Comparison of ENCODE assay signal across 11 cellular contexts in the genomic region with DNA sequence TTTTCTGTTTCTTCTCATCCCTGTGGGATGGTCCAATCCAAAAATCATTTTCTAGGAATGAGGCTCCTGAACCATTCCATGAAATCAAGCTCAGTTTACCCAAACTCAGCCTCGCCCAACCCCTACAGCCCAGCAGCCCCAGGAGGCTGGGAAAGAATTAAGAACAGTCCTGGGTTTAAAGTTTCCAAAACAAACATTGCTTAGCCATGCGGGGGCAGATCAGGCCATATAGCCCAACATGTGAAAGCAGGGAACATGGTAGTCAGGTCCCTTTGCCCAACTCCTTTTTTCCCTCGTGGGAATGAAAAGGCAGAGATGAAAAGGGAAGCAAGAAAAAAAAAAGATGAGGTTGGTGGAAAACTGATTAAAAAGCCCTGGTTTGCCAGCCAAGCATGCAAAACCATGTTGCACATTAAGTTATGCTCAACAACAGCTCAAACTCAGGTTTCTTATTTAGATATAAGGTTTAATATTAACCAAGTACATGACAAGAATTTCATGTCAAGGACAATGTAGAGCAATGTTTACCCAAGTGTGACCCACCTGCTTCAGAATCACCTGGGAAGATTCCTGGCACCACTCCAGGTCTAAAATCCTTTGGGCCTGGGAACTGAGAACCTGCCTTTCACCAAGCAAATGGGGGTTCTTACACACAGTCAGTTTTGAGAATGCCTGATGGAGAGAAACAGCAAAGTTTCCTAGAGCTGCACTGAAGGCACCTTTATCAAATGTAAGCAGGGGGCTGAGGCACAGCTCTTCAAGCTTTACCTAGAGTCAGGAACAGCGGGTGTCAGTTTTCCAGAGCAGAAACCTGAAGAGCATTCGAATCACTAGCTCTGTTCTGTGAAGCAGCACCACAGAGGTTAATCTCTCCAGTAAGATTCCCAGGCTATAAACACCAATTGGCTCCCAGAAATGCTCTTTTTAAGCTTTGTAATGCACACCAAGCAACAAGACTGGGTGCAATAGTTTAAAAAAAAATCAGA. TPM values are rescaled to one million over a fixed set of nuclear protein-coding genes. Genes with fewer than 3 reads are reported as not detected.
DNase-seq lines count a peak whose midpoint lies in the region; ATAC-seq, FAIRE-seq and TF ChIP-seq lines count a peak whose summit lies in the region.
"Had no signal": no experiment of that assay in that cellular context is flagged by ENCODE, and none has a peak within 500 bp of the region (broad histone marks: within the 10 kb centered on the region; RNA-seq: fewer than 3 reads in every experiment).

No MANE protein-coding gene starts in this region.

- DNase-seq in osteocyte (ENCODE audit: extremely low spot score, unreplicated experiment) (no peak), HTR-8/SVneo (ENCODE audit: insufficient read length, low spot score) (no peak), GM10266 (ENCODE audit: extremely low spot score) (no peak), nucleus accumbens (lab: John Stamatoyannopoulos, UW) (no peak)
- DNase-seq: Caco-2, colonic mucosa, glutamatergic neuron had no signal

- peaks cover 18 to 19% of the 10 kb centered on the region in 2 donors for H3K4me1 ChIP-seq in duodenal mucosa (ENCODE audit: control insufficient read depth in 1 of 2, insufficient read depth in 2 of 2, low read length in 2 of 2)

- no peaks in the 10 kb centered on the region for H3K9me3 ChIP-seq in duodenal mucosa (ENCODE audit: control insufficient read depth in 1 of 2, low read length in 2 of 2)
- H3K9me3 ChIP-seq: Caco-2, colonic mucosa had no signal

- H3K9ac ChIP-seq in duodenal mucosa (ENCODE audit: low read depth in 1 of 2, low read length in 2 of 2): peak overlapping the region in 1 of 2 donors; percentile 44

- TF ChIP-seq CTCF in osteocyte (IDR thresholded peaks at IDR 0.05): no peak
- TF ChIP-seq CTCF in GM10266 (IDR thresholded peaks at IDR 0.05; ENCODE audit: control insufficient read depth, insufficient read depth, low read depth, missing control alignments): no peak

- peaks cover 6% of the 10 kb centered on the region for H3K27me3 Mint-ChIP-seq in osteocyte (ENCODE audit: unreplicated experiment)

- H3K4me3 ChIP-seq in duodenal mucosa (ENCODE audit: low read depth in 1 of 2, low read length in 2 of 2): peak overlapping the region; percentile 55 to 74
- H3K4me3 ChIP-seq: colonic mucosa had no signal

- peaks cover 7% of the 10 kb centered on the region for H3K4me1 Mint-ChIP-seq in osteocyte (ENCODE audit: unreplicated experiment)

- ATAC-seq in GM18498 (IDR thresholded peaks at IDR 0.05; ENCODE audit: unreplicated experiment) (peak; percentile 41), HG03066 (IDR thresholded peaks at IDR 0.05; ENCODE audit: low read depth, unreplicated experiment) (peak; percentile 49), HG03432 (IDR thresholded peaks at IDR 0.05; ENCODE audit: unreplicated experiment) (no peak)

- H3K9me3 Mint-ChIP-seq in osteocyte (ENCODE audit: unreplicated experiment): no peaks in the 10 kb centered on the region

- peak overlapping the region; percentile 23 for H3K27ac Mint-ChIP-seq in osteocyte (ENCODE audit: unreplicated experiment)

- no peak overlapping the region for H3K27ac ChIP-seq in duodenal mucosa (ENCODE audit: low read depth, low read length)
- H3K27ac ChIP-seq: colonic mucosa had no signal

- H3K36me3 ChIP-seq in duodenal mucosa (ENCODE audit: control insufficient read depth in 1 of 2, insufficient read depth in 2 of 2, low read length in 2 of 2): no peaks in the 10 kb centered on the region
- H3K36me3 ChIP-seq: colonic mucosa had no signal

- no peaks in the 10 kb centered on the region for H3K36me3 Mint-ChIP-seq in osteocyte (ENCODE audit: unreplicated experiment)

- no peak for FAIRE-seq in HTR-8/SVneo (lab: Jason Lieb, UNC)

- H3K4me3 Mint-ChIP-seq in osteocyte (ENCODE audit: unreplicated experiment): no peak overlapping the region

- no peaks in the 10 kb centered on the region for H3K27me3 ChIP-seq in duodenal mucosa (ENCODE audit: control insufficient read depth in 1 of 2, insufficient read depth in 2 of 2, low read length in 2 of 2)
- H3K27me3 ChIP-seq: colonic mucosa had no signal

RNA-seq across cellular contexts. Expression of a gene that starts 1.7 kb away (rescaled TPM):
- 2.1 and 2.2 TPM in 2 replicates for total RNA-seq in osteocyte
